19 cellular contexts compared by ENCODE assay signal in the genomic region with DNA sequence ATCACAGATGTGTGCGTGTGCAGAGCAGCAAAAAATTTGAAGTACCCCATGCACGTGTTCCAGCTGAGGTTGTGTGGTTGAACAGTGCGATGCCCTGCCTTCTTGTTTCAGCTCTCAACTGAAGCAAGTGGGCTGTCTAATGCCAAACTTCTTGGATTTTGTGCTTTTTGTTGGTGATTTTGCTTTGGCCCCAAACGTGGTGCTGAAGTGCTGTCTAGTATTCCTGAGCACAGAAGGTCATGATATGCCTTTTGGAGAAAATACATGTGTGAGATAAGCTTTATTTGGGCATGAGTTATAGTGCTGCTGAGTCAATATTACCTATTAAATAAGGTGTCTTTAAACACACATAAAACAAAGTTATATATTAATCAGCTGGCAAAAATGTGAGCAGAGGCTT. TPM values are rescaled to one million over a fixed set of nuclear protein-coding genes. Genes with fewer than 3 reads are reported as not detected.
"Had no signal": no experiment of that assay in that cellular context is flagged by ENCODE, and none has a peak within 500 bp of the region (broad histone marks: within the 10 kb centered on the region; RNA-seq: fewer than 3 reads in every experiment).

No MANE protein-coding gene starts in this region.

- H3K27ac Mint-ChIP-seq: activated naive CD4-positive, alpha-beta T cell treated with anti-CD3 and anti-CD28 coated beads, Interleukin-2, amount 10 ng/mL, durations not matched to agents 7 days and 5 days; activated T-helper 1 cell treated with anti-CD3 and anti-CD28 coated beads, Interleukin-12 subunit alpha, Interleukin-12 subunit beta, Interleukin-2, Interleukin-4 antibody, amounts not matched to agents 30 ng/mL and 10 ng/mL and 1 ng/mL, durations not matched to agents 14 hours and 24 hours and 36 hours; endodermal cell had no signal

- H3K9me3 Mint-ChIP-seq: activated naive CD4-positive, alpha-beta T cell treated with anti-CD3 and anti-CD28 coated beads, Interleukin-2, amount 10 ng/mL, durations not matched to agents 7 days and 5 days; activated T-helper 1 cell treated with anti-CD3 and anti-CD28 coated beads, Interleukin-12 subunit alpha, Interleukin-12 subunit beta, Interleukin-2, Interleukin-4 antibody, amounts not matched to agents 30 ng/mL and 10 ng/mL and 1 ng/mL, durations not matched to agents 14 hours and 24 hours and 36 hours; endodermal cell; neural crest cell had no signal

- H3K4me1 ChIP-seq: uterus had no signal

- H3K9me3 ChIP-seq: ovary, uterus had no signal

- H3K27me3 Mint-ChIP-seq: activated naive CD4-positive, alpha-beta T cell treated with anti-CD3 and anti-CD28 coated beads, Interleukin-2, amount 10 ng/mL, durations not matched to agents 7 days and 5 days had no signal

- H3K4me1 Mint-ChIP-seq: endodermal cell had no signal

- H3K27ac ChIP-seq: brain microvascular endothelial cell, ovary, uterus had no signal

- H3K27me3 ChIP-seq: brain microvascular endothelial cell, ovary, uterus had no signal

- H3K36me3 ChIP-seq: ovary, uterus had no signal

- H3K4me3 ChIP-seq: ovary, uterus had no signal

- H3K4me3 Mint-ChIP-seq: activated naive CD4-positive, alpha-beta T cell treated with anti-CD3 and anti-CD28 coated beads, Interleukin-2, amount 10 ng/mL, durations not matched to agents 7 days and 5 days; activated T-helper 1 cell treated with anti-CD3 and anti-CD28 coated beads, Interleukin-12 subunit alpha, Interleukin-12 subunit beta, Interleukin-2, Interleukin-4 antibody, amounts not matched to agents 30 ng/mL and 10 ng/mL and 1 ng/mL, durations not matched to agents 14 hours and 24 hours and 36 hours; endodermal cell; neural crest cell had no signal

- DNase-seq: activated CD4-positive, alpha-beta T cell treated with anti-CD3 and anti-CD28 coated beads, Interleukin-2, amount 50 U/mL, for 4 hours; activated CD4-positive, CD25-positive, alpha-beta regulatory T cell treated with anti-CD3 and anti-CD28 coated beads, Interleukin-2, amount 50 U/mL, for 72 hours; activated CD8-positive, alpha-beta memory T cell treated with anti-CD3 and anti-CD28 coated beads, Interleukin-2, amount 50 U/mL, for 4 hours; activated naive CD4-positive, alpha-beta T cell treated with anti-CD3 and anti-CD28 coated beads, Interleukin-2, amount 10 ng/mL, durations not matched to agents 7 days and 5 days; amygdala; brain microvascular endothelial cell; cerebellar nuclear complex; dermis blood vessel endothelial cell; endodermal cell; erythroblast; hippocampal formation; kidney glomerular epithelial cell; ovary; stimulated activated CD4-positive, alpha-beta T cell treated with anti-CD3 and anti-CD28 coated beads, Interleukin-4, amount 100 ng/mL, for 1 hour; stimulated activated CD8-positive, alpha-beta memory T cell treated with anti-CD3 and anti-CD28 coated beads, Interleukin-4, amount 100 ng/mL, for 48 hours; uterus had no signal

RNA-seq across cellular contexts. Expression of gene CCDC116, which starts 16.8 kb away (rescaled TPM):
- total RNA-seq: renal cortical epithelial cell had no signal
